In the genomic region with DNA sequence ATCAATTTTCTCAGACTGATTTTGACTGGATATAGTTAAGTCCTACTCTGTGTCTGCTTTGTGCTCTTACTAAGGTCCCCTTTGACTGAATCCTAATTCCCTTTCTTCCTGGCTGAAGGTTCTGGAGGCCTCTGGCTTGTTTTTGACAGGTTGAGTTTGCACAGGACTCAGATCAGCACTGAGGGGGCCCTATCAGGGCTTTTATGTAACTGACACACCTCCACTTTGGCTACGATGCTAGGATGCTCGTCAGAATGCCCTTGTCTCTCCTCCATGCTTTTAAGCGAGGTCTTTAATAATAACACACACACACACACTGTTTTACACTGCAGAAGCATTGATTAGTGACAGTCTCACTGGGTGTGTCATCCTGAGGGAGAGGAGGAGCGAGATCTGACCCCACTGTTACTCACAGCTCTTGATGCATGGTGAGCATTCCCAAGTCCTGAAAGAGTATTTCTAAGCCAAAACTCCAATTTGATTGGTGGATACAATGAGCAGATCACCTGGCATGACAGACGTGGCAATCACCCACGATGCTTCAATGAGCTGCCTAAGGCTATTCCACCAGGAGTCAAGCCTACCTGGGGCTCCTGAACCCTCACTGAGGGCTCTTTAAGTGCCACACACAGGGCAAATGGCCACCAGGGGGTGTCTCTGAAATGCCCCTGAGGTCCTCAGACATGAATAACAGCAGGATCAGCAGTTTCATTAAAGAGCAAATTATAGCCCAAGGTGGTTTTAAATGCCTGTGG, we compare ENCODE assay signal across 8 cellular contexts.
DNase-seq lines count a peak whose midpoint lies in the region; TF ChIP-seq lines count a peak whose summit lies in the region.

No MANE protein-coding gene starts in this region.

- H3K9me3 ChIP-seq in Peyer's patch, result no peaks in the 10 kb centered on the region
- no peaks in the 10 kb centered on the region for H3K9me3 ChIP-seq in ascending aorta

- TF ChIP-seq CTCF in Peyer's patch (IDR thresholded peaks at IDR 0.05), result peak in 3 of 6 experiments; percentile 19 to 32 (median 31)
- no peak for TF ChIP-seq CTCF in ascending aorta (IDR thresholded peaks at IDR 0.05)

- no peak overlapping the region for H3K27ac Mint-ChIP-seq in activated CD4-positive, alpha-beta memory T cell treated with anti-CD3 and anti-CD28 coated beads for 36 hours
- H3K27ac Mint-ChIP-seq in activated CD4-positive, alpha-beta memory T cell treated with anti-CD3 and anti-CD28 coated beads, Interleukin-2, amount 10 ng/mL, durations not matched to agents 7 days and 5 days, result no peak overlapping the region

- no peaks in the 10 kb centered on the region for H3K4me1 ChIP-seq in Peyer's patch
- no peaks in the 10 kb centered on the region for H3K4me1 ChIP-seq in ascending aorta

- H3K36me3 Mint-ChIP-seq in activated CD4-positive, alpha-beta memory T cell treated with anti-CD3 and anti-CD28 coated beads for 36 hours, result no peaks in the 10 kb centered on the region
- H3K36me3 Mint-ChIP-seq in activated CD4-positive, alpha-beta memory T cell treated with anti-CD3 and anti-CD28 coated beads, Interleukin-2, amount 10 ng/mL, durations not matched to agents 7 days and 5 days (ENCODE audit: low read depth), result no peaks in the 10 kb centered on the region

- intact Hi-C loops in activated CD4-positive, alpha-beta memory T cell treated with anti-CD3 and anti-CD28 coated beads for 36 hours (cut with micrococcal nuclease), result no loop called here
- intact Hi-C loops in ascending aorta (cut with DNase I), result no loop called here

- no peak for TF ChIP-seq POLR2A in Peyer's patch (IDR thresholded peaks at IDR 0.05)

- CTCF ChIA-PET in activated CD4-positive, alpha-beta memory T cell treated with anti-CD3 and anti-CD28 coated beads for 36 hours (lab: Charles Lee), result interaction anchor here (0.6 kb wide), 1 partner anchor 198 kb away, joined by 3 read pairs; no protein-coding TSS in a partner anchor
- CTCF ChIA-PET in activated CD4-positive, alpha-beta memory T cell treated with anti-CD3 and anti-CD28 coated beads, Interleukin-2, amount 10 ng/mL, durations not matched to agents 7 days and 5 days (lab: Charles Lee), result no interaction called here

- POLR2A ChIA-PET in activated CD4-positive, alpha-beta memory T cell treated with anti-CD3 and anti-CD28 coated beads for 36 hours (lab: Charles Lee), result interaction anchor here (1.2 kb wide), 1 partner anchor 11 kb away, joined by 3 read pairs; no protein-coding TSS in a partner anchor
- POLR2A ChIA-PET in activated CD4-positive, alpha-beta memory T cell treated with anti-CD3 and anti-CD28 coated beads, Interleukin-2, amount 10 ng/mL, durations not matched to agents 7 days and 5 days (lab: Charles Lee), result no interaction called here

- no peak overlapping the region for H3K4me3 ChIP-seq in Peyer's patch
- H3K4me3 ChIP-seq in ascending aorta, result no peak overlapping the region

- H3K4me1 Mint-ChIP-seq in activated CD4-positive, alpha-beta memory T cell treated with anti-CD3 and anti-CD28 coated beads for 36 hours (ENCODE audit: low read depth), result peaks cover 9% of the 10 kb centered on the region
- H3K4me1 Mint-ChIP-seq in activated CD4-positive, alpha-beta memory T cell treated with anti-CD3 and anti-CD28 coated beads, Interleukin-2, amount 10 ng/mL, durations not matched to agents 7 days and 5 days, result peaks cover 19% of the 10 kb centered on the region

- H3K36me3 ChIP-seq in Peyer's patch (no peaks in the 10 kb centered on the region), ascending aorta (no peaks in the 10 kb centered on the region)

- H3K27ac ChIP-seq in Peyer's patch (no peak overlapping the region), ascending aorta (no peak overlapping the region)

- H3K27me3 Mint-ChIP-seq in activated CD4-positive, alpha-beta memory T cell treated with anti-CD3 and anti-CD28 coated beads for 36 hours, result peaks cover 2% of the 10 kb centered on the region
- no peaks in the 10 kb centered on the region for H3K27me3 Mint-ChIP-seq in activated CD4-positive, alpha-beta memory T cell treated with anti-CD3 and anti-CD28 coated beads, Interleukin-2, amount 10 ng/mL, durations not matched to agents 7 days and 5 days

- peak; percentile 39 for DNase-seq in activated CD4-positive, alpha-beta memory T cell treated with anti-CD3 and anti-CD28 coated beads for 36 hours
- DNase-seq in activated CD4-positive, alpha-beta memory T cell treated with anti-CD3 and anti-CD28 coated beads, Interleukin-2, amount 10 ng/mL, durations not matched to agents 7 days and 5 days, result no peak
- peak in 2 of 3 donors; percentile 54 to 62 for DNase-seq in Peyer's patch
- peak; percentile 0 for DNase-seq in effector CD8-positive, alpha-beta T cell (lab: John Stamatoyannopoulos, UW)
- peak; percentile 24 for DNase-seq in stimulated activated CD4-positive, alpha-beta T cell treated with anti-CD3 and anti-CD28 coated beads, Interleukin-4, amount 100 ng/mL, for 1 hour
- DNase-seq in DMS153 treated with DMSO at 0.1 percent for 48 hours (lab: John Stamatoyannopoulos, UW; ENCODE audit: unreplicated experiment), result no peak
- DNase-seq in 8988T, result no peak
- DNase-seq in ascending aorta (ENCODE audit: low spot score in 2 of 2), result no peak

- H3K27me3 ChIP-seq in Peyer's patch (no peaks in the 10 kb centered on the region), ascending aorta (no peaks in the 10 kb centered on the region)

- no peaks in the 10 kb centered on the region for H3K9me3 Mint-ChIP-seq in activated CD4-positive, alpha-beta memory T cell treated with anti-CD3 and anti-CD28 coated beads for 36 hours
- H3K9me3 Mint-ChIP-seq in activated CD4-positive, alpha-beta memory T cell treated with anti-CD3 and anti-CD28 coated beads, Interleukin-2, amount 10 ng/mL, durations not matched to agents 7 days and 5 days, result no peaks in the 10 kb centered on the region

- H3K4me3 Mint-ChIP-seq in activated CD4-positive, alpha-beta memory T cell treated with anti-CD3 and anti-CD28 coated beads for 36 hours, result no peak overlapping the region
- no peak overlapping the region for H3K4me3 Mint-ChIP-seq in activated CD4-positive, alpha-beta memory T cell treated with anti-CD3 and anti-CD28 coated beads, Interleukin-2, amount 10 ng/mL, durations not matched to agents 7 days and 5 days

Comparison
In these comparisons a context has a peak if more than half of its experiments do, and no peak if none do; other contexts are left out.
1. DNase-seq: peak in activated CD4-positive, alpha-beta memory T cell treated with anti-CD3 and anti-CD28 coated beads for 36 hours (single experiment), Peyer's patch (2 of 3), effector CD8-positive, alpha-beta T cell (single experiment) and stimulated activated CD4-positive, alpha-beta T cell treated with anti-CD3 and anti-CD28 coated beads, Interleukin-4, amount 100 ng/mL, for 1 hour (single experiment); none in activated CD4-positive, alpha-beta memory T cell treated with anti-CD3 and anti-CD28 coated beads, Interleukin-2, amount 10 ng/mL, durations not matched to agents 7 days and 5 days (single experiment), DMS153 treated with DMSO at 0.1 percent for 48 hours (single experiment), 8988T (single experiment) and ascending aorta (0 of 2).